Comparison of ENCODE assay signal across 12 cellular contexts in genomic region chr9:135074354-135075233, GRCh38. TPM values are rescaled to one million over a fixed set of nuclear protein-coding genes. Genes with fewer than 3 reads are reported as not detected.
A peak's percentile ranks its signal among the peaks of the same experiment; 100 is the strongest.
DNase-seq lines count a peak whose midpoint lies in the region; ATAC-seq and TF ChIP-seq lines count a peak whose summit lies in the region.
"Had no signal": no experiment of that assay in that cellular context is flagged by ENCODE, and none has a peak within 500 bp of the region (broad histone marks: within the 10 kb centered on the region; RNA-seq: fewer than 3 reads in every experiment).

No MANE protein-coding gene starts in this region.

- POLR2A ChIA-PET in activated CD4-positive, alpha-beta memory T cell treated with anti-CD3 and anti-CD28 coated beads for 36 hours (lab: Charles Lee) = no interaction called here

- H3K27me3 ChIP-seq in tibial nerve = peaks cover 0 to 21% of the 10 kb centered on the region in 2 donors

- CTCF ChIA-PET in activated CD8-positive, alpha-beta memory T cell treated with anti-CD3 and anti-CD28 coated beads, Interleukin-2, amount 10 ng/mL, durations not matched to agents 7 days and 5 days (lab: Charles Lee) = no interaction called here
- CTCF ChIA-PET in activated CD4-positive, alpha-beta memory T cell treated with anti-CD3 and anti-CD28 coated beads for 36 hours (lab: Charles Lee) = no interaction called here

- peak; percentile 6 for DNase-seq in activated CD8-positive, alpha-beta memory T cell treated with anti-CD3 and anti-CD28 coated beads, Interleukin-2, amount 50 U/mL, for 4 hours
- no peak for DNase-seq in activated CD8-positive, alpha-beta memory T cell treated with anti-CD3 and anti-CD28 coated beads, Interleukin-2, amount 10 ng/mL, durations not matched to agents 7 days and 5 days
- DNase-seq in endothelial cell (ENCODE audit: low spot score) = no peak
- no peak for DNase-seq in nephron progenitor cell
- no peak for DNase-seq in tibial nerve (ENCODE audit: low spot score in 2 of 2)
- DNase-seq in stimulated activated naive CD8-positive, alpha-beta T cell treated with anti-CD3 and anti-CD28 coated beads, Interleukin-15, amount 100 ng/mL, for 72 hours = no peak
- DNase-seq in activated CD4-positive, alpha-beta memory T cell treated with anti-CD3 and anti-CD28 coated beads for 36 hours = no peak
- DNase-seq: activated T-cell treated with anti-CD3 and anti-CD28 coated beads, Interleukin-2, amount 50 U/mL, for 4 hours; cerebellar nuclear complex had no signal

- no peak for ATAC-seq in activated CD8-positive, alpha-beta memory T cell treated with anti-CD3 and anti-CD28 coated beads, Interleukin-2, amount 10 ng/mL, durations not matched to agents 7 days and 5 days
- no peak for ATAC-seq in stimulated activated naive CD8-positive, alpha-beta T cell treated with anti-CD3 and anti-CD28 coated beads, Interleukin-15, amount 100 ng/mL, for 72 hours
- no peak for ATAC-seq in GM19035 (IDR thresholded peaks at IDR 0.05; ENCODE audit: unreplicated experiment)
- ATAC-seq: activated T-cell treated with anti-CD3 and anti-CD28 coated beads, Interleukin-2, amount 50 U/mL, for 4 hours; HCT116 had no signal

- intact Hi-C loops in activated CD4-positive, alpha-beta memory T cell treated with anti-CD3 and anti-CD28 coated beads for 36 hours (cut with micrococcal nuclease) = no loop called here

- peak overlapping the region in 1 of 4 donors; percentile 80 for H3K27ac ChIP-seq in tibial nerve

- whole genome bisulfite sequencing in tibial nerve, 2 donors = 40 to 46% methylated on average over 17 to 18 of the region's 19 CpGs

- no peak for TF ChIP-seq POLR2A in tibial nerve (IDR thresholded peaks at IDR 0.05)

- no peak for TF ChIP-seq EP300 in tibial nerve (IDR thresholded peaks at IDR 0.05)

- no peaks in the 10 kb centered on the region for H3K36me3 ChIP-seq in tibial nerve

- peaks cover 15% of the 10 kb centered on the region for H3K27me3 Mint-ChIP-seq in activated CD8-positive, alpha-beta memory T cell treated with anti-CD3 and anti-CD28 coated beads, Interleukin-2, amount 10 ng/mL, durations not matched to agents 7 days and 5 days
- H3K27me3 Mint-ChIP-seq in endothelial cell (ENCODE audit: unreplicated experiment) = peaks cover 10% of the 10 kb centered on the region
- H3K27me3 Mint-ChIP-seq in nephron progenitor cell (ENCODE audit: low read depth, poor library complexity) = peaks cover 82% of the 10 kb centered on the region
- peaks cover 77% of the 10 kb centered on the region for H3K27me3 Mint-ChIP-seq in stimulated activated naive CD8-positive, alpha-beta T cell treated with anti-CD3 and anti-CD28 coated beads, Interleukin-15, amount 100 ng/mL, for 72 hours
- H3K27me3 Mint-ChIP-seq in activated CD4-positive, alpha-beta memory T cell treated with anti-CD3 and anti-CD28 coated beads for 36 hours = peaks cover 29% of the 10 kb centered on the region

- no peaks in the 10 kb centered on the region for H3K36me3 Mint-ChIP-seq in activated CD8-positive, alpha-beta memory T cell treated with anti-CD3 and anti-CD28 coated beads, Interleukin-2, amount 10 ng/mL, durations not matched to agents 7 days and 5 days
- no peaks in the 10 kb centered on the region for H3K36me3 Mint-ChIP-seq in endothelial cell (ENCODE audit: low read depth, unreplicated experiment)
- H3K36me3 Mint-ChIP-seq in nephron progenitor cell (ENCODE audit: low read depth) = no peaks in the 10 kb centered on the region
- H3K36me3 Mint-ChIP-seq in activated CD4-positive, alpha-beta memory T cell treated with anti-CD3 and anti-CD28 coated beads for 36 hours = no peaks in the 10 kb centered on the region

- TF ChIP-seq CTCF in endothelial cell (IDR thresholded peaks at IDR 0.05; ENCODE audit: unreplicated experiment) (no peak), nephron progenitor cell (IDR thresholded peaks at IDR 0.05) (no peak), tibial nerve (IDR thresholded peaks at IDR 0.05) (no peak)

- H3K9me3 Mint-ChIP-seq in activated CD8-positive, alpha-beta memory T cell treated with anti-CD3 and anti-CD28 coated beads, Interleukin-2, amount 10 ng/mL, durations not matched to agents 7 days and 5 days (ENCODE audit: low read depth) = no peaks in the 10 kb centered on the region
- H3K9me3 Mint-ChIP-seq in endothelial cell (ENCODE audit: unreplicated experiment) = no peaks in the 10 kb centered on the region
- no peaks in the 10 kb centered on the region for H3K9me3 Mint-ChIP-seq in nephron progenitor cell
- no peaks in the 10 kb centered on the region for H3K9me3 Mint-ChIP-seq in stimulated activated naive CD8-positive, alpha-beta T cell treated with anti-CD3 and anti-CD28 coated beads, Interleukin-15, amount 100 ng/mL, for 72 hours
- no peaks in the 10 kb centered on the region for H3K9me3 Mint-ChIP-seq in activated CD4-positive, alpha-beta memory T cell treated with anti-CD3 and anti-CD28 coated beads for 36 hours
- H3K9me3 Mint-ChIP-seq: activated T-cell treated with anti-CD3 and anti-CD28 coated beads, Interleukin-2, amount 50 U/mL, for 4 hours; T-helper 1 cell treated with Interleukin-12 subunit alpha and Interleukin-12 subunit beta and Interleukin-4 antibody, amounts not matched to agents 30 μg/mL and 1 μg/mL, for 36 hours had no signal

- H3K27ac Mint-ChIP-seq in activated CD8-positive, alpha-beta memory T cell treated with anti-CD3 and anti-CD28 coated beads, Interleukin-2, amount 10 ng/mL, durations not matched to agents 7 days and 5 days = no peak overlapping the region
- H3K27ac Mint-ChIP-seq in endothelial cell (ENCODE audit: unreplicated experiment) (no peak overlapping the region), nephron progenitor cell (no peak overlapping the region)
- no peak overlapping the region for H3K27ac Mint-ChIP-seq in stimulated activated naive CD8-positive, alpha-beta T cell treated with anti-CD3 and anti-CD28 coated beads, Interleukin-15, amount 100 ng/mL, for 72 hours
- no peak overlapping the region for H3K27ac Mint-ChIP-seq in activated CD4-positive, alpha-beta memory T cell treated with anti-CD3 and anti-CD28 coated beads for 36 hours
- H3K27ac Mint-ChIP-seq: T-helper 1 cell treated with Interleukin-12 subunit alpha and Interleukin-12 subunit beta and Interleukin-4 antibody, amounts not matched to agents 30 μg/mL and 1 μg/mL, for 36 hours had no signal

- peak overlapping the region; percentile 48 to 83 (median 64) for H3K4me3 ChIP-seq in tibial nerve

- no peaks in the 10 kb centered on the region for H3K9me3 ChIP-seq in tibial nerve

- no peak overlapping the region for H3K4me3 Mint-ChIP-seq in activated CD8-positive, alpha-beta memory T cell treated with anti-CD3 and anti-CD28 coated beads, Interleukin-2, amount 10 ng/mL, durations not matched to agents 7 days and 5 days
- H3K4me3 Mint-ChIP-seq in endothelial cell (ENCODE audit: unreplicated experiment) (peak overlapping the region; percentile 80), nephron progenitor cell (peak overlapping the region; percentile 73)
- peak overlapping the region in 1 of 2 donors; percentile 3 for H3K4me3 Mint-ChIP-seq in stimulated activated naive CD8-positive, alpha-beta T cell treated with anti-CD3 and anti-CD28 coated beads, Interleukin-15, amount 100 ng/mL, for 72 hours
- no peak overlapping the region for H3K4me3 Mint-ChIP-seq in activated CD4-positive, alpha-beta memory T cell treated with anti-CD3 and anti-CD28 coated beads for 36 hours
- H3K4me3 Mint-ChIP-seq: activated T-cell treated with anti-CD3 and anti-CD28 coated beads, Interleukin-2, amount 50 U/mL, for 4 hours; T-helper 1 cell treated with Interleukin-12 subunit alpha and Interleukin-12 subunit beta and Interleukin-4 antibody, amounts not matched to agents 30 μg/mL and 1 μg/mL, for 36 hours had no signal

- no peaks in the 10 kb centered on the region for H3K4me1 Mint-ChIP-seq in activated CD8-positive, alpha-beta memory T cell treated with anti-CD3 and anti-CD28 coated beads, Interleukin-2, amount 10 ng/mL, durations not matched to agents 7 days and 5 days
- H3K4me1 Mint-ChIP-seq in endothelial cell (ENCODE audit: unreplicated experiment) = peaks cover 2% of the 10 kb centered on the region
- peaks cover 13% of the 10 kb centered on the region for H3K4me1 Mint-ChIP-seq in nephron progenitor cell
- H3K4me1 Mint-ChIP-seq in stimulated activated naive CD8-positive, alpha-beta T cell treated with anti-CD3 and anti-CD28 coated beads, Interleukin-15, amount 100 ng/mL, for 72 hours = no peaks in the 10 kb centered on the region
- H3K4me1 Mint-ChIP-seq in activated CD4-positive, alpha-beta memory T cell treated with anti-CD3 and anti-CD28 coated beads for 36 hours (ENCODE audit: low read depth) = no peaks in the 10 kb centered on the region

- peaks cover 0 to 34% (median 0%) of the 10 kb centered on the region in 4 donors for H3K4me1 ChIP-seq in tibial nerve

RNA-seq across cellular contexts. Expression of gene OLFM1, which starts 12.9 kb away (rescaled TPM):
- under 1 TPM in 1 of 2 experiments, not detected in 1; 0.30 TPM for total RNA-seq in activated CD8-positive, alpha-beta memory T cell treated with anti-CD3 and anti-CD28 coated beads, Interleukin-2, amount 10 ng/mL, durations not matched to agents 7 days and 5 days
- total RNA-seq in endothelial cell (ENCODE audit: unreplicated experiment) (0.74 TPM), tibial nerve (10 to 100 TPM; 30.3 to 63.8 (median 38.3) TPM)
- not detected for total RNA-seq in activated CD4-positive, alpha-beta memory T cell treated with anti-CD3 and anti-CD28 coated beads for 36 hours

Comparison
In these comparisons a context has a peak if more than half of its experiments do, and no peak if none do; other contexts are left out.
1. H3K4me3 Mint-ChIP-seq: peak in endothelial cell (single experiment) and nephron progenitor cell (single experiment); none in activated CD8-positive, alpha-beta memory T cell treated with anti-CD3 and anti-CD28 coated beads, Interleukin-2, amount 10 ng/mL, durations not matched to agents 7 days and 5 days (single experiment) and activated CD4-positive, alpha-beta memory T cell treated with anti-CD3 and anti-CD28 coated beads for 36 hours (single experiment).
2. RNA of gene OLFM1, which starts 12.9 kb away (total RNA-seq): 30.3 to 63.8 TPM in tibial nerve; 0.74 TPM in endothelial cell (single experiment), 0.30 TPM in activated CD8-positive, alpha-beta memory T cell treated with anti-CD3 and anti-CD28 coated beads, Interleukin-2, amount 10 ng/mL, durations not matched to agents 7 days and 5 days and not detected in activated CD4-positive, alpha-beta memory T cell treated with anti-CD3 and anti-CD28 coated beads for 36 hours; every median in the first group is over 10 times any median in the second.